ENCODE assay signal across 11 cellular contexts in genomic region chr20:46348231-46348803, GRCh38. TPM values are rescaled to one million over a fixed set of nuclear protein-coding genes. Genes with fewer than 3 reads are reported as not detected.
A peak's percentile ranks its signal among the peaks of the same experiment; 100 is the strongest.
DNase-seq lines count a peak whose midpoint lies in the region; ATAC-seq and TF ChIP-seq lines count a peak whose summit lies in the region.
"Had no signal": no experiment of that assay in that cellular context is flagged by ENCODE, and none has a peak within 500 bp of the region (broad histone marks: within the 10 kb centered on the region; RNA-seq: fewer than 3 reads in every experiment).

No MANE protein-coding gene starts in this region.

- no peak overlapping the region for H3K27ac Mint-ChIP-seq in activated naive CD4-positive, alpha-beta T cell treated with anti-CD3 and anti-CD28 coated beads for 36 hours
- no peak overlapping the region for H3K27ac Mint-ChIP-seq in stimulated activated effector memory CD8-positive, alpha-beta T cell treated with anti-CD3 and anti-CD28 coated beads, Interleukin-12 subunit alpha, Interleukin-12 subunit beta, amount 100 ng/mL, for 72 hours

- intact Hi-C loops in heart left ventricle (cut with DNase I) (loop anchor here in 9 of 10 donors (2.0 to 10.0 kb wide), 4 partner anchors 42 to 324 kb away; partner anchors contain the start of gene SLC12A5 (in 3 of the 9)), sciatic nerve (cut with DNase I) (no loop called here)
- intact Hi-C loops in activated naive CD4-positive, alpha-beta T cell treated with anti-CD3 and anti-CD28 coated beads for 36 hours (cut with micrococcal nuclease): loop anchor here (2.0 kb wide), 2 partner anchors 42 to 216 kb away; no protein-coding TSS in a partner anchor

- H3K27ac ChIP-seq in RWPE1 (peak overlapping the region; percentile 5; the same call in 1 of the 2 replicates), heart left ventricle (peak overlapping the region in 1 of 12 donors; percentile 0)
- H3K27ac ChIP-seq: 22Rv1 had no signal

- H3K36me3 Mint-ChIP-seq in activated naive CD4-positive, alpha-beta T cell treated with anti-CD3 and anti-CD28 coated beads for 36 hours (ENCODE audit: low read depth): peaks cover 15% of the 10 kb centered on the region
- peaks cover 38% of the 10 kb centered on the region for H3K36me3 Mint-ChIP-seq in stimulated activated effector memory CD8-positive, alpha-beta T cell treated with anti-CD3 and anti-CD28 coated beads, Interleukin-12 subunit alpha, Interleukin-12 subunit beta, amount 100 ng/mL, for 72 hours

- H3K9me3 Mint-ChIP-seq in activated naive CD4-positive, alpha-beta T cell treated with anti-CD3 and anti-CD28 coated beads for 36 hours: no peaks in the 10 kb centered on the region
- no peaks in the 10 kb centered on the region for H3K9me3 Mint-ChIP-seq in stimulated activated effector memory CD8-positive, alpha-beta T cell treated with anti-CD3 and anti-CD28 coated beads, Interleukin-12 subunit alpha, Interleukin-12 subunit beta, amount 100 ng/mL, for 72 hours

- H3K4me3 Mint-ChIP-seq in activated naive CD4-positive, alpha-beta T cell treated with anti-CD3 and anti-CD28 coated beads for 36 hours: no peak overlapping the region
- H3K4me3 Mint-ChIP-seq in stimulated activated effector memory CD8-positive, alpha-beta T cell treated with anti-CD3 and anti-CD28 coated beads, Interleukin-12 subunit alpha, Interleukin-12 subunit beta, amount 100 ng/mL, for 72 hours: no peak overlapping the region

- no peak for TF ChIP-seq POLR2A in heart left ventricle (IDR thresholded peaks at IDR 0.05)

- H3K4me1 Mint-ChIP-seq in activated naive CD4-positive, alpha-beta T cell treated with anti-CD3 and anti-CD28 coated beads for 36 hours (ENCODE audit: low read depth): peaks cover 21% of the 10 kb centered on the region
- H3K4me1 Mint-ChIP-seq in stimulated activated effector memory CD8-positive, alpha-beta T cell treated with anti-CD3 and anti-CD28 coated beads, Interleukin-12 subunit alpha, Interleukin-12 subunit beta, amount 100 ng/mL, for 72 hours: peaks cover 34% of the 10 kb centered on the region

- CTCF ChIA-PET in RWPE1 (lab: Yijun Ruan, JAX): interaction anchor here (0.5 to 5.0 kb wide), 61 partner anchors 8 to 1688 kb away, joined by 3 to 93 read pairs (median 4); partner anchors contain the start of genes CDH22, ELMO2 and SLC12A5
- CTCF ChIA-PET in activated naive CD4-positive, alpha-beta T cell treated with anti-CD3 and anti-CD28 coated beads for 36 hours (lab: Charles Lee): interaction anchor here (0.6 to 2.3 kb wide), 10 partner anchors 9 to 178 kb away, joined by 3 to 21 read pairs (median 4); no protein-coding TSS in a partner anchor

- POLR2A ChIA-PET in RWPE1 (lab: Yijun Ruan, JAX; ENCODE audit: low non-redundant PET): interaction anchor here (0.6 to 0.9 kb wide), 2 partner anchors 73 to 413 kb away, joined by 3 read pairs; no protein-coding TSS in a partner anchor

- ATAC-seq in heart left ventricle (peak; percentile 23 to 66 (median 38)), sciatic nerve (peak; percentile 69), GM18907 (IDR thresholded peaks at IDR 0.05; ENCODE audit: unreplicated experiment) (no peak)
- no peak for ATAC-seq in stimulated activated effector memory CD8-positive, alpha-beta T cell treated with anti-CD3 and anti-CD28 coated beads, Interleukin-12 subunit alpha, Interleukin-12 subunit beta, amount 100 ng/mL, for 72 hours

- peaks cover 0 to 3% (median 0%) of the 10 kb centered on the region in 9 donors for H3K27me3 ChIP-seq in heart left ventricle

- peak; percentile 26 for DNase-seq in DMS53 (lab: John Stamatoyannopoulos, UW)
- DNase-seq in DMS53 treated with DMSO at 0.1 percent for 48 hours (lab: John Stamatoyannopoulos, UW; ENCODE audit: unreplicated experiment): no peak
- DNase-seq in RWPE1 (ENCODE audit: low spot score): no peak
- peak in 1 of 5 donors; percentile 44 for DNase-seq in heart left ventricle
- no peak for DNase-seq in sciatic nerve (ENCODE audit: low spot score)
- DNase-seq in activated naive CD4-positive, alpha-beta T cell treated with anti-CD3 and anti-CD28 coated beads for 36 hours: no peak
- DNase-seq in stimulated activated effector memory CD8-positive, alpha-beta T cell treated with anti-CD3 and anti-CD28 coated beads, Interleukin-12 subunit alpha, Interleukin-12 subunit beta, amount 100 ng/mL, for 72 hours (ENCODE audit: low spot score in 2 of 2): no peak
- DNase-seq: NCI-H1436 treated with DMSO at 0.1 percent for 48 hours had no signal

- peak overlapping the region in 4 of 12 donors; percentile 14 to 34 (median 20) for H3K4me3 ChIP-seq in heart left ventricle

- H3K27me3 Mint-ChIP-seq in activated naive CD4-positive, alpha-beta T cell treated with anti-CD3 and anti-CD28 coated beads for 36 hours (ENCODE audit: low read depth): no peaks in the 10 kb centered on the region

- H3K36me3 ChIP-seq in heart left ventricle: peaks cover 0 to 33% (median 25%) of the 10 kb centered on the region in 9 donors

- H3K4me1 ChIP-seq in heart left ventricle: peaks cover 0 to 24% (median 11%) of the 10 kb centered on the region in 12 donors

- no peak for TF ChIP-seq CTCF in RWPE1 (conservative IDR thresholded peaks at IDR 0.05; ENCODE audit: low read depth)
- TF ChIP-seq CTCF in heart left ventricle (IDR thresholded peaks at IDR 0.05): no peak

- no peaks in the 10 kb centered on the region for H3K9me3 ChIP-seq in heart left ventricle

- WGBS in heart left ventricle, 4 donors: 54 to 69% (median 58%) methylated on average over 11 to 17 of the region's 17 CpGs

RNA-seq across cellular contexts. Expression of gene CDH22, which starts 40.0 kb away (rescaled TPM):
- total RNA-seq in heart left ventricle (under 1 TPM; 0.13 to 0.90 (median 0.50) TPM), sciatic nerve (0.40 TPM)
- under 1 TPM; 0.03 to 0.42 TPM for polyA plus RNA-seq in heart left ventricle
- under 1 TPM in 1 of 2 experiments, not detected in 1; 0.07 TPM for total RNA-seq in activated naive CD4-positive, alpha-beta T cell treated with anti-CD3 and anti-CD28 coated beads for 36 hours
- total RNA-seq: dermis blood vessel endothelial cell had no signal

RNA-seq across cellular contexts. Expression of gene ELMO2, which starts 58.1 kb away (rescaled TPM):
- total RNA-seq in heart left ventricle (10 to 100 TPM; 22.7 to 57.5 (median 34.5) TPM), sciatic nerve (84.9 TPM)
- 10 to 100 TPM; 14.6 to 29.0 TPM for polyA plus RNA-seq in heart left ventricle
- total RNA-seq in activated naive CD4-positive, alpha-beta T cell treated with anti-CD3 and anti-CD28 coated beads for 36 hours: 10 to 100 TPM; 76.8 to 81.0 TPM

Comparison
In these comparisons a context has a peak if more than half of its experiments do, and no peak if none do; other contexts are left out.
1. ATAC-seq: peak in heart left ventricle (4 of 4) and sciatic nerve (single experiment); none in GM18907 (single experiment) and stimulated activated effector memory CD8-positive, alpha-beta T cell treated with anti-CD3 and anti-CD28 coated beads, Interleukin-12 subunit alpha, Interleukin-12 subunit beta, amount 100 ng/mL, for 72 hours (single experiment).